22 cellular contexts compared by ENCODE assay signal in genomic region chr4:25207997-25208396, GRCh38.
"Had no signal": no experiment of that assay in that cellular context is flagged by ENCODE, and none has a peak within 500 bp of the region (broad histone marks: within the 10 kb centered on the region; RNA-seq: fewer than 3 reads in every experiment).

No MANE protein-coding gene starts in this region.

- H3K79me2 ChIP-seq: hepatocyte had no signal

- H3K9me3 ChIP-seq: colonic mucosa had no signal

- H3K27ac ChIP-seq: colonic mucosa, esophagus muscularis mucosa, foreskin keratinocyte, gastroesophageal sphincter, heart left ventricle, hepatocyte, left lung, lower lobe of right lung had no signal

- DNase-seq: colonic mucosa; cortex of kidney; effector CD8-positive, alpha-beta T cell; effector memory CD8-positive, alpha-beta T cell; foreskin keratinocyte; heart left ventricle; hypothalamus; immature natural killer cell; islet precursor cell; kidney; kidney glomerular epithelial cell; left colon; left lung; left ventricle myocardium superior; lower lobe of right lung; mesenchymal stem cell; midbrain had no signal

- H2AFZ ChIP-seq: hepatocyte had no signal

- H3K4me1 ChIP-seq: colonic mucosa, esophagus muscularis mucosa, foreskin keratinocyte, gastroesophageal sphincter, heart left ventricle, left lung, lower lobe of right lung had no signal

- H3K4me3 ChIP-seq: colonic mucosa, esophagus muscularis mucosa, gastroesophageal sphincter, heart left ventricle, hepatocyte, left lung, lower lobe of right lung had no signal

- ATAC-seq: effector memory CD8-positive, alpha-beta T cell; foreskin keratinocyte; gastroesophageal sphincter; heart left ventricle; left colon; left lung; left ventricle myocardium superior; lower lobe of right lung had no signal

- H3K36me3 ChIP-seq: colonic mucosa, esophagus muscularis mucosa, gastroesophageal sphincter, heart left ventricle, left lung, lower lobe of right lung had no signal

- H3K27me3 ChIP-seq: colonic mucosa, esophagus muscularis mucosa, gastroesophageal sphincter, heart left ventricle, hepatocyte, left lung had no signal

- H3K4me2 ChIP-seq: hepatocyte had no signal

- FAIRE-seq: endothelial cell of umbilical vein, frontal cortex, kidney had no signal
